19 cellular contexts compared by ENCODE assay signal in the genomic region with DNA sequence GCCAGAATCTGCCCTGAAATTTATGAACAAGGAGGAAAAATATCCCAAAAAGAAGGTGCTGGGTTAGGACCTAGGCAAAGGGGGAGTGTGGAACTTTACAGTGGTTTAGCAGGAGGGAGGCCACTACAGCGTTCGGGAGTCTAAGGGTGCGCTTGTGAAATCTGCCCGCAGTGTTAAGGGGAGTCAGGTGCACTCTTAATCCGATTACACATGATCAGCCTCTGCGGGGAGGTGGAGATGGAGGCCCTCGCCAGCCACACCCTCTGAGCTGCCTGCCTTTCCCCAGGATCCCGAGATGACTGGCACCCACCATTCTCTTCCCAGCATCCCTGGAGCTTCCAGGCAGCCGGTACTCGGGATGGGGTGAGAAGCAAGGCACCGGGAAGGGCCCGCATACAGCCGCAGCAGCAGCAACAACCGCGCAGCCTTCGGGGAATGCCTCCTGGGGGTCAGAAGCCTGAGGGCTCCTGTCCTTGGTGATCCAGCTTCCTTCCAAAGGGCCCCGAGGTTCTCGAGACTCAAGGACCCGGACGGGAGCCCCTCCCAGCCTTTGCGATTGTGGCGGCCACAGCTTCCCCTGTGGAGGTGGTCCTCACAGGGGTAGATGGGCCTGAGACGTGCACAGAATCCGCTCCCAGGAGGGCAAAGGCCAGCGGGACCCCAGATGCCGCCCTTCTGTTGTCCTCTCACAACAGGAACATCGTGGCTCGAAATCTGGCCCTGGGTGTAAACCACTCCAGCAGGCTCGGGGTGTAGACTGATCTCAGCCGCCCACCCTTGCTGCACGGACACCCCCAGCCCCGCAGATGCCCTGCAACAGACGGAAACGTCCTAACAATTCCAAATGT. TPM values are rescaled to one million over a fixed set of nuclear protein-coding genes. Genes with fewer than 3 reads are reported as not detected.
DNase-seq lines count a peak whose midpoint lies in the region; TF ChIP-seq lines count a peak whose summit lies in the region.
"Had no signal": no experiment of that assay in that cellular context is flagged by ENCODE, and none has a peak within 500 bp of the region (broad histone marks: within the 10 kb centered on the region; RNA-seq: fewer than 3 reads in every experiment).

No MANE protein-coding gene starts in this region.

- DNase-seq in GM03348 (ENCODE audit: low spot score) (peak; percentile 6), H7 (peak; percentile 34), WERI-Rb-1 (peak; percentile 83), osteocyte (ENCODE audit: extremely low spot score, unreplicated experiment) (peak; percentile 76), RPMI8226 (no peak), Ammon's horn (ENCODE audit: low spot score) (no peak), H4 (ENCODE audit: low spot score) (no peak)
- DNase-seq: ACHN, DMS 273 treated with DMSO at 0.1 percent for 48 hours, DND-41, GM23248, MM.1S, NCI-H1105, NCI-H2081 treated with DMSO at 0.1 percent for 48 hours, SW 1271 had no signal

- no peaks in the 10 kb centered on the region for H3K4me1 Mint-ChIP-seq in osteocyte (ENCODE audit: unreplicated experiment)

- no peaks in the 10 kb centered on the region for H3K9me3 Mint-ChIP-seq in osteocyte (ENCODE audit: unreplicated experiment)

- no peak overlapping the region for H3K27ac Mint-ChIP-seq in osteocyte (ENCODE audit: unreplicated experiment)

- H3K4me3 ChIP-seq in H7 (ENCODE audit: insufficient read depth, low read depth, low read length) (no peak overlapping the region), WERI-Rb-1 (ENCODE audit: low read depth, low read length) (peak overlapping the region; percentile 20)
- H3K4me3 ChIP-seq: GM23248 had no signal

- H3K4me3 Mint-ChIP-seq in osteocyte (ENCODE audit: unreplicated experiment): no peak overlapping the region

- H3K27me3 ChIP-seq in H7 (ENCODE audit: control insufficient read depth, insufficient read depth, low read length) (no peaks in the 10 kb centered on the region), WERI-Rb-1 (ENCODE audit: insufficient read depth, low read depth, severe bottlenecking) (no peaks in the 10 kb centered on the region)

- H3K27ac ChIP-seq in WERI-Rb-1: no peak overlapping the region
- H3K27ac ChIP-seq: C4-2B, GM23248 had no signal

- TF ChIP-seq CTCF in WERI-Rb-1 (IDR thresholded peaks at IDR 0.05; ENCODE audit: low read depth, low read length) (no peak), osteocyte (IDR thresholded peaks at IDR 0.05) (no peak)

- H3K36me3 Mint-ChIP-seq in osteocyte (ENCODE audit: unreplicated experiment): no peaks in the 10 kb centered on the region

- no peaks in the 10 kb centered on the region for H3K9me3 ChIP-seq in WERI-Rb-1 (ENCODE audit: severe bottlenecking)

- no peaks in the 10 kb centered on the region for H3K36me3 ChIP-seq in H7 (replicated peaks; ENCODE audit: control insufficient read depth, insufficient read depth, low read length)
- no peaks in the 10 kb centered on the region for H3K36me3 ChIP-seq in WERI-Rb-1

- H3K27me3 Mint-ChIP-seq in osteocyte (ENCODE audit: unreplicated experiment): peaks cover 10% of the 10 kb centered on the region

RNA-seq across cellular contexts. Expression of gene CST7, which starts 57.3 kb away (rescaled TPM):
- total RNA-seq in H7 (2014; rRNA removed; shearing (Covaris generic)): not detected in 2 replicates
- total RNA-seq in osteocyte: not detected in 2 replicates
- 0.94 and 1.1 TPM in 2 replicates for total RNA-seq in H4 (2014; rRNA removed; shearing (Covaris generic))
- total RNA-seq: G401, GM23248, LHCN-M2, NCI-H460 had no signal

Comparison
In these comparisons a context has a peak if more than half of its experiments do, and no peak if none do; other contexts are left out.
1. DNase-seq: peak in GM03348 (single experiment), H7 (single experiment), WERI-Rb-1 (single experiment) and osteocyte (single experiment); none in RPMI8226 (single experiment), Ammon's horn (single experiment) and H4 (single experiment).